In the genomic region with DNA sequence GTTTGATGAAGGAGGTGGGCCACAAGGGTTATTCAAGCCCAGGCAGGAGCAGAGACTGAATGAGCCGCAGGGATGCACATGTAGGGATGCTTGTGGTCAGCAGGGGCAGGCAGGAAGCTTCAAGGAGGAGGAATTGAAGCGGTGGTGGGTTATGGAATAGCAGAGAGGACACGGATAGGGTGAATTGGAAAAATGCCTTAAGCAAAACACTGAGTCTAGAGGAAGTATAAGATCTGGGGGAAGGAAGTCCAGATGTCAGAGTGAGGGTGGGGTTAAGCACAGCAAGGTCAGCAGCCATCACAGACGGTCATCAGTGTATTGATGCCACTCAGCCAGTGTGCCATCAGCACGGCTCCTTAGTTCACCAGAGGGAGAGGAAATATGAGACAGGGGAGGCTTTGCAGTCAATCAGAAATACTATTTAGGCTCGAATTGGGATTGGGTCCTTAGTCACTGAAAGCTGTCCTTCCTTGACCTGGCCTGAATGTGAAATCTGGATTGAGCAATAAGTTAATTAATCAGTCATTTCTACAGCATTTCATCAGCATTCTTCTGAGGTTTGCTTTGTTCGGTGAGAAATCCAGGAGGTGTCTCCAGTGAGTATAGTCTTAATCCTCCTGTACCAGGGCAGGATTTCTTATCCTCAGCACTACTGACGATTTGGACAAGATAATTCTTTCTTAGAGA, we compare ENCODE assay signal across 31 cellular contexts. TPM values are rescaled to one million over a fixed set of nuclear protein-coding genes. Genes with fewer than 3 reads are reported as not detected.
DNase-seq lines count a peak whose midpoint lies in the region; ATAC-seq and TF ChIP-seq lines count a peak whose summit lies in the region.
"Had no signal": no experiment of that assay in that cellular context is flagged by ENCODE, and none has a peak within 500 bp of the region (broad histone marks: within the 10 kb centered on the region; RNA-seq: fewer than 3 reads in every experiment).

No MANE protein-coding gene starts in this region.

- H3K36me3 Mint-ChIP-seq in GM23338 (ENCODE audit: low read depth) = no peaks in the 10 kb centered on the region; the same call in 2 of the 3 replicates
- H3K36me3 Mint-ChIP-seq: activated CD4-positive, alpha-beta memory T cell treated with anti-CD3 and anti-CD28 coated beads for 36 hours; activated naive CD8-positive, alpha-beta T cell; type B pancreatic cell had no signal

- no peaks in the 10 kb centered on the region for H3F3A ChIP-seq in GM23338 (replicated peaks; ENCODE audit: low read depth)

- H3K4me1 Mint-ChIP-seq in GM23338 = peaks cover 3% of the 10 kb centered on the region; the same call in 2 of the 3 replicates
- H3K4me1 Mint-ChIP-seq: activated T-helper 17 cell treated with anti-CD3 and anti-CD28 coated beads, Interleukin-2, amount 50 U/mL, for 72 hours; neural crest cell had no signal

- DNase-seq in AG09319 (ENCODE audit: extremely low read depth, low read depth) (peak; percentile 66), GM23338 (ENCODE audit: low spot score) (peak; percentile 57), SW480 (ENCODE audit: low spot score) (peak; percentile 2), fibroblast of mammary gland (ENCODE audit: low read depth) (peak; percentile 88), omental fat pad (ENCODE audit: low spot score) (no peak)
- no peak for DNase-seq in activated naive CD4-positive, alpha-beta T cell treated with Interleukin-2 at 50 U/mL for 16 hours
- DNase-seq: activated CD4-positive, alpha-beta memory T cell treated with anti-CD3 and anti-CD28 coated beads for 36 hours; activated CD8-positive, alpha-beta memory T cell treated with anti-CD3 and anti-CD28 coated beads, Interleukin-2, amount 50 U/mL, for 48 hours; aorta; cortex of kidney; heart left ventricle; NCI-H1092 treated with DMSO at 0.1 percent for 48 hours; NCI-H187 treated with DMSO at 0.1 percent for 48 hours; NCI-H524 treated with DMSO at 0.1 percent for 48 hours; NK-92 treated with Interleukin-12 subunit alpha and Interleukin-12 subunit beta, amount 100 ng/mL, for 24 hours; PC-9; right cardiac atrium; SHP77 treated with DMSO at 0.1 percent for 48 hours; stimulated activated CD4-positive, alpha-beta T cell treated with anti-CD3 and anti-CD28 coated beads, Interleukin-4, amount 100 ng/mL, for 1 hour; substantia nigra had no signal

- TF ChIP-seq CTCF in AG09319 (IDR thresholded peaks at IDR 0.05; ENCODE audit: low read depth, low read length) (peak; percentile 11), GM23338 (conservative IDR thresholded peaks at IDR 0.05; ENCODE audit: low read depth in 2 of 2) (no peak), fibroblast of mammary gland (conservative IDR thresholded peaks at IDR 0.05; ENCODE audit: control insufficient read depth, insufficient read depth, low read depth, low read length) (peak; percentile 8), omental fat pad (IDR thresholded peaks at IDR 0.05) (no peak)

- H3K4me1 ChIP-seq in GM23338 (ENCODE audit: insufficient read depth) = no peaks in the 10 kb centered on the region
- H3K4me1 ChIP-seq: heart left ventricle, parathyroid adenoma had no signal

- H3K27ac Mint-ChIP-seq in GM23338 = no peak overlapping the region
- H3K27ac Mint-ChIP-seq: activated CD4-positive, alpha-beta memory T cell treated with anti-CD3 and anti-CD28 coated beads for 36 hours; activated naive CD8-positive, alpha-beta T cell; activated T-helper 17 cell treated with anti-CD3 and anti-CD28 coated beads, Interleukin-2, amount 50 U/mL, for 72 hours; type B pancreatic cell had no signal

- ATAC-seq in GM23338 (peak; percentile 86), omental fat pad (ENCODE audit: low FRiP score) (no peak), GM18861 (IDR thresholded peaks at IDR 0.05; ENCODE audit: unreplicated experiment) (no peak), GM21786 (IDR thresholded peaks at IDR 0.05; ENCODE audit: unreplicated experiment) (no peak)
- ATAC-seq: activated T-helper 17 cell treated with anti-CD3 and anti-CD28 coated beads, Interleukin-2, amount 50 U/mL, for 72 hours; right cardiac atrium had no signal

- H3K4me3 ChIP-seq in GM23338 (no peak overlapping the region), fibroblast of mammary gland (ENCODE audit: control insufficient read depth, low read depth, low read length) (no peak overlapping the region)
- H3K4me3 ChIP-seq: heart left ventricle, PC-9 had no signal

- no peak overlapping the region for H3K4me2 ChIP-seq in GM23338
- H3K4me2 ChIP-seq: PC-9 had no signal

- no peaks in the 10 kb centered on the region for H3K27me3 ChIP-seq in GM23338 (ENCODE audit: insufficient read depth)

- no peaks in the 10 kb centered on the region for H4K20me1 ChIP-seq in GM23338 (replicated peaks; ENCODE audit: insufficient read depth)

- H3K36me3 ChIP-seq in GM23338 (ENCODE audit: insufficient read depth) = no peaks in the 10 kb centered on the region
- H3K36me3 ChIP-seq: heart left ventricle had no signal

- H3K9me2 ChIP-seq in GM23338 (ENCODE audit: insufficient read depth) = peaks cover 12% of the 10 kb centered on the region; the same call in 1 of the 2 replicates

- no peaks in the 10 kb centered on the region; the same call in none of the 3 replicates for H3K9me3 Mint-ChIP-seq in GM23338
- H3K9me3 Mint-ChIP-seq: activated CD4-positive, alpha-beta memory T cell treated with anti-CD3 and anti-CD28 coated beads for 36 hours; activated T-helper 17 cell treated with anti-CD3 and anti-CD28 coated beads, Interleukin-2, amount 50 U/mL, for 72 hours had no signal

- H3K4me3 Mint-ChIP-seq in GM23338 = no peak overlapping the region
- H3K4me3 Mint-ChIP-seq: activated CD4-positive, alpha-beta memory T cell treated with anti-CD3 and anti-CD28 coated beads for 36 hours; activated naive CD8-positive, alpha-beta T cell; activated T-helper 17 cell treated with anti-CD3 and anti-CD28 coated beads, Interleukin-2, amount 50 U/mL, for 72 hours; neural crest cell; type B pancreatic cell had no signal

- H2AFZ ChIP-seq in GM23338 = no peak overlapping the region; the same call in 1 of the 2 replicates
- H2AFZ ChIP-seq: parathyroid adenoma, PC-9 had no signal

- no peaks in the 10 kb centered on the region for H3K79me2 ChIP-seq in GM23338 (replicated peaks; ENCODE audit: insufficient read depth)
- H3K79me2 ChIP-seq: parathyroid adenoma had no signal

- no peak overlapping the region for H3K27ac ChIP-seq in GM23338 (ENCODE audit: low read depth)
- H3K27ac ChIP-seq: heart left ventricle, parathyroid adenoma, PC-9 had no signal

- peaks cover 3% of the 10 kb centered on the region for H3K27me3 Mint-ChIP-seq in GM23338 (ENCODE audit: insufficient read depth, low read depth, poor library complexity)
- H3K27me3 Mint-ChIP-seq: type B pancreatic cell had no signal

TF ChIP-seq in GM23338, 12 proteins besides CTCF, POLR2A, EP300 and RAD21 (continues in another document):
- TF ChIP-seq POLR2AphosphoS5 (IDR thresholded peaks at IDR 0.05; ENCODE audit: low read depth) (no peak), ZNF331 (CRISPR knock-in tag; IDR thresholded peaks at IDR 0.05; ENCODE audit: low read depth) (no peak), CREB1 (CRISPR knock-in tag; IDR thresholded peaks at IDR 0.05; ENCODE audit: low read depth) (no peak), JUNB (IDR thresholded peaks at IDR 0.05; ENCODE audit: unreplicated experiment) (no peak)

RNA-seq across cellular contexts. Expression of a gene that starts 6.0 kb away (rescaled TPM):
- not detected in 2 replicates for total RNA-seq in GM23338 (2014; rRNA removed; shearing (Covaris generic))
- polyA plus RNA-seq in GM23338 (2016; fragmentation: Nextera tagmentation; extraction: Ambion mirVana) = not detected in 2 replicates
- total RNA-seq in omental fat pad = not detected
- total RNA-seq: A673; activated CD4-positive, alpha-beta memory T cell treated with anti-CD3 and anti-CD28 coated beads for 36 hours; activated T-helper 17 cell treated with anti-CD3 and anti-CD28 coated beads, Interleukin-2, amount 50 U/mL, for 72 hours; aorta; cardiac septum; fibroblast of villous mesenchyme; heart left ventricle; neural crest cell; PC-9; right cardiac atrium had no signal
- polyA plus RNA-seq: aorta, BJ, heart left ventricle, right cardiac atrium had no signal

RNA-seq across cellular contexts. Expression of a gene that starts 11.2 kb away (rescaled TPM):
- total RNA-seq in GM23338 (2014; rRNA removed; shearing (Covaris generic)) = not detected in 2 replicates
- not detected in 2 replicates for polyA plus RNA-seq in GM23338 (2016; fragmentation: Nextera tagmentation; extraction: Ambion mirVana)
- not detected for total RNA-seq in omental fat pad
- total RNA-seq: A673; activated CD4-positive, alpha-beta memory T cell treated with anti-CD3 and anti-CD28 coated beads for 36 hours; activated T-helper 17 cell treated with anti-CD3 and anti-CD28 coated beads, Interleukin-2, amount 50 U/mL, for 72 hours; aorta; cardiac septum; fibroblast of villous mesenchyme; heart left ventricle; neural crest cell; PC-9; right cardiac atrium had no signal
- polyA plus RNA-seq: aorta, BJ, heart left ventricle, right cardiac atrium had no signal

RNA-seq across cellular contexts. Expression of a gene that starts 17.1 kb away (rescaled TPM):
- not detected in 2 replicates for total RNA-seq in GM23338 (2014; rRNA removed; shearing (Covaris generic))
- polyA plus RNA-seq in GM23338 (2016; fragmentation: Nextera tagmentation; extraction: Ambion mirVana) = 0.43 TPM in 1 of 2 replicates, not detected in the other
- total RNA-seq in omental fat pad = not detected
- total RNA-seq: A673; activated CD4-positive, alpha-beta memory T cell treated with anti-CD3 and anti-CD28 coated beads for 36 hours; activated T-helper 17 cell treated with anti-CD3 and anti-CD28 coated beads, Interleukin-2, amount 50 U/mL, for 72 hours; aorta; cardiac septum; fibroblast of villous mesenchyme; heart left ventricle; neural crest cell; PC-9; right cardiac atrium had no signal
- polyA plus RNA-seq: aorta, BJ, heart left ventricle, right cardiac atrium had no signal

RNA-seq across cellular contexts. Expression of a gene that starts 27.5 kb away (rescaled TPM):
- not detected in 2 replicates for total RNA-seq in GM23338 (2014; rRNA removed; shearing (Covaris generic))
- polyA plus RNA-seq in GM23338 (2016; fragmentation: Nextera tagmentation; extraction: Ambion mirVana) = not detected in 2 replicates
- total RNA-seq in omental fat pad = not detected
- total RNA-seq: A673; activated CD4-positive, alpha-beta memory T cell treated with anti-CD3 and anti-CD28 coated beads for 36 hours; activated T-helper 17 cell treated with anti-CD3 and anti-CD28 coated beads, Interleukin-2, amount 50 U/mL, for 72 hours; aorta; cardiac septum; fibroblast of villous mesenchyme; heart left ventricle; neural crest cell; PC-9; right cardiac atrium had no signal
- polyA plus RNA-seq: aorta, BJ, heart left ventricle, right cardiac atrium had no signal

RNA-seq across cellular contexts. Expression of a gene that starts 37.5 kb away (rescaled TPM):
- not detected in 2 replicates for total RNA-seq in GM23338 (2014; rRNA removed; shearing (Covaris generic))
- not detected in 2 replicates for polyA plus RNA-seq in GM23338 (2016; fragmentation: Nextera tagmentation; extraction: Ambion mirVana)
- total RNA-seq in omental fat pad = not detected
- total RNA-seq: A673; activated CD4-positive, alpha-beta memory T cell treated with anti-CD3 and anti-CD28 coated beads for 36 hours; activated T-helper 17 cell treated with anti-CD3 and anti-CD28 coated beads, Interleukin-2, amount 50 U/mL, for 72 hours; aorta; cardiac septum; fibroblast of villous mesenchyme; heart left ventricle; neural crest cell; PC-9; right cardiac atrium had no signal
- polyA plus RNA-seq: aorta, BJ, heart left ventricle, right cardiac atrium had no signal

Comparison
In these comparisons a context has a peak if more than half of its experiments do, and no peak if none do; other contexts are left out.
1. DNase-seq: peak in AG09319 (single experiment), GM23338 (single experiment), SW480 (single experiment) and fibroblast of mammary gland (single experiment); none in activated naive CD4-positive, alpha-beta T cell treated with Interleukin-2 at 50 U/mL for 16 hours (single experiment) and omental fat pad (single experiment).
2. CTCF ChIP-seq: peak in AG09319 (single experiment) and fibroblast of mammary gland (single experiment); none in GM23338 (0 of 2) and omental fat pad (0 of 3).